ENCODE assay signal across 10 cellular contexts in the genomic region with DNA sequence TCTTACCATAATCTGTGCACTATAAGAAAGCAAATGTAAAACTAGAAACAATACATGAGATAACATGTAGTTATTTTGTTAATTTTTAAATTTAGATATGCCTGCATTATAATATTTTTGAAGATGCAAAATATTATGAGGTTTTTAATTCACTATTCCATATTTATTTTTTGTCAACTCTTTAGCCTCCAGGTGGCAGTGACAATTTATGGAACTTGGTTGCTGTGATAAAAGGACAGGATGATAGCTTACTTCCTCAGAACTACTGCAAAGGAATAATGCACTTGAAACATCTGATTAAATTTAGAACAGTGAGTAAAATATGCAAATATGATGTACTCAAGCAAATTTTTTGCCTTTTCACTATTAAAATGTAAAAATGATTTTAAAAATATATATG. TPM values are rescaled to one million over a fixed set of nuclear protein-coding genes. Genes with fewer than 3 reads are reported as not detected.
DNase-seq lines count a peak whose midpoint lies in the region; ATAC-seq and TF ChIP-seq lines count a peak whose summit lies in the region.
"Had no signal": no experiment of that assay in that cellular context is flagged by ENCODE, and none has a peak within 500 bp of the region (broad histone marks: within the 10 kb centered on the region; RNA-seq: fewer than 3 reads in every experiment).

No MANE protein-coding gene starts in this region.

- no peaks in the 10 kb centered on the region for H4K20me1 ChIP-seq in PC-9 (ENCODE audit: insufficient read depth)

- H3K4me3 Mint-ChIP-seq in glutamatergic neuron (ENCODE audit: unreplicated experiment), result no peak overlapping the region
- H3K4me3 Mint-ChIP-seq: naive thymus-derived CD8-positive, alpha-beta T cell had no signal

- CTCF ChIA-PET in PC-9 (lab: Charles Lee), result interaction anchor here (0.8 to 1.5 kb wide), 2 partner anchors 8 to 190 kb away, joined by 3 read pairs; no protein-coding TSS in a partner anchor

- H3K4me1 Mint-ChIP-seq in glutamatergic neuron (ENCODE audit: low read depth, unreplicated experiment), result no peaks in the 10 kb centered on the region
- H3K4me1 Mint-ChIP-seq: naive thymus-derived CD8-positive, alpha-beta T cell had no signal

- H3K36me3 ChIP-seq in PC-9 (ENCODE audit: low read depth) (no peaks in the 10 kb centered on the region), gastroesophageal sphincter (no peaks in the 10 kb centered on the region)

- H3K4me1 ChIP-seq in PC-9 (replicated peaks; ENCODE audit: insufficient read depth) (no peaks in the 10 kb centered on the region), gastroesophageal sphincter (peaks cover 0 to 9% (median 0%) of the 10 kb centered on the region in 3 donors)

- no peaks in the 10 kb centered on the region for H3K9me2 ChIP-seq in PC-9 (ENCODE audit: insufficient read depth)

- no peak overlapping the region for H2AFZ ChIP-seq in PC-9

- H3K9me3 ChIP-seq in PC-9 (ENCODE audit: insufficient read depth, low read depth) (no peaks in the 10 kb centered on the region), gastroesophageal sphincter (no peaks in the 10 kb centered on the region)

- no peaks in the 10 kb centered on the region for H3K36me3 Mint-ChIP-seq in glutamatergic neuron (ENCODE audit: unreplicated experiment)
- H3K36me3 Mint-ChIP-seq: naive thymus-derived CD8-positive, alpha-beta T cell had no signal

- H3K27ac ChIP-seq in PC-9, result no peak overlapping the region
- H3K27ac ChIP-seq in gastroesophageal sphincter, result peak overlapping the region in 1 of 4 donors; percentile 32

- ATAC-seq in GM19455 (IDR thresholded peaks at IDR 0.05; ENCODE audit: unreplicated experiment) (peak; percentile 41), gastroesophageal sphincter (no peak)
- ATAC-seq: naive thymus-derived CD8-positive, alpha-beta T cell had no signal

- no peak for TF ChIP-seq EP300 in gastroesophageal sphincter (IDR thresholded peaks at IDR 0.05)

- intact Hi-C loops in PC-9 (cut with micrococcal nuclease; ENCODE audit: unreplicated experiment), result loop anchor here (1.0 to 5.0 kb wide), 3 partner anchors 127 to 191 kb away; no protein-coding TSS in a partner anchor

- no peak overlapping the region for H3K4me2 ChIP-seq in PC-9

- BruUV-seq in PC-9 (replicated peaks; lab: Mats Ljungman, UMichigan), result no TSS peak

- no peaks in the 10 kb centered on the region for H3K79me2 ChIP-seq in PC-9 (ENCODE audit: low read depth)

- H3K4me3 ChIP-seq in PC-9, result no peak overlapping the region
- no peak overlapping the region for H3K4me3 ChIP-seq in gastroesophageal sphincter

- TF ChIP-seq CTCF in AG09319 (IDR thresholded peaks at IDR 0.05; ENCODE audit: low read depth, low read length) (peak; percentile 39), PC-9 (conservative IDR thresholded peaks at IDR 0.05) (peak; percentile 57), gastroesophageal sphincter (IDR thresholded peaks at IDR 0.05) (peak; percentile 29 to 55 (median 50)), glutamatergic neuron (IDR thresholded peaks at IDR 0.05; ENCODE audit: partially characterized antibody, unreplicated experiment) (no peak)

- no peaks in the 10 kb centered on the region for H3K9me3 Mint-ChIP-seq in glutamatergic neuron (ENCODE audit: unreplicated experiment)
- H3K9me3 Mint-ChIP-seq: naive thymus-derived CD8-positive, alpha-beta T cell had no signal

- TF ChIP-seq POLR2A in gastroesophageal sphincter (IDR thresholded peaks at IDR 0.05), result no peak

- H3K27me3 Mint-ChIP-seq in glutamatergic neuron (ENCODE audit: unreplicated experiment), result no peaks in the 10 kb centered on the region
- H3K27me3 Mint-ChIP-seq: naive thymus-derived CD8-positive, alpha-beta T cell had no signal

- H3K27me3 ChIP-seq in PC-9 (ENCODE audit: insufficient read depth, low read depth), result no peaks in the 10 kb centered on the region
- no peaks in the 10 kb centered on the region for H3K27me3 ChIP-seq in gastroesophageal sphincter

- H3F3A ChIP-seq in PC-9 (ENCODE audit: insufficient read depth, low read depth), result no peaks in the 10 kb centered on the region

- peak; percentile 11 for DNase-seq in AG09319 (ENCODE audit: extremely low read depth, low read depth)
- DNase-seq in PC-9, result no peak
- no peak for DNase-seq in activated CD4-positive, CD25-positive, alpha-beta regulatory T cell treated with anti-CD3 and anti-CD28 coated beads, Interleukin-2, amount 50 U/mL, for 72 hours
- DNase-seq in mesenteric fat pad (ENCODE audit: low spot score), result no peak
- DNase-seq in glutamatergic neuron, result no peak
- DNase-seq in NCI-H2081 treated with DMSO at 0.1 percent for 48 hours (lab: John Stamatoyannopoulos, UW), result no peak
- DNase-seq: naive thymus-derived CD8-positive, alpha-beta T cell had no signal

- POLR2A ChIA-PET in PC-9 (lab: Charles Lee; ENCODE audit: unreplicated experiment), result interaction anchor here (0.5 kb wide), 1 partner anchor 762 kb away, joined by 4 read pairs; no protein-coding TSS in a partner anchor

- no peak overlapping the region for H3K27ac Mint-ChIP-seq in glutamatergic neuron (ENCODE audit: unreplicated experiment)
- H3K27ac Mint-ChIP-seq: naive thymus-derived CD8-positive, alpha-beta T cell had no signal

RNA-seq across cellular contexts. Expression of a gene that starts 45.1 kb away (rescaled TPM):
- total RNA-seq in PC-9 (2021), result 0.43 and 1.1 TPM in 2 replicates
- under 1 TPM in 2 of 4 donors, not detected in 2; 0.46 to 0.64 TPM for total RNA-seq in gastroesophageal sphincter
- not detected for total RNA-seq in mesenteric fat pad
- not detected for total RNA-seq in glutamatergic neuron (ENCODE audit: unreplicated experiment)
- total RNA-seq: activated CD8-positive, alpha-beta memory T cell treated with anti-CD3 and anti-CD28 coated beads for 36 hours; naive thymus-derived CD8-positive, alpha-beta T cell had no signal
